In genomic region chr17:7932949-7933348, GRCh38 we compare ENCODE assay signal across 8 cellular contexts. TPM values are rescaled to one million over a fixed set of nuclear protein-coding genes. Genes with fewer than 3 reads are reported as not detected.
DNase-seq lines count a peak whose midpoint lies in the region; ATAC-seq and TF ChIP-seq lines count a peak whose summit lies in the region.

No MANE protein-coding gene starts in this region.

- WGBS in tibial nerve, 2 donors = 2% methylated on average over 16 of the region's 16 CpGs

- H3K4me3 ChIP-seq in HAP-1 (peak overlapping the region; percentile 78), SJCRH30 (peak overlapping the region; percentile 74), colonic mucosa (peak overlapping the region; percentile 95), tibial nerve (peak overlapping the region; percentile 61 to 97 (median 83))

- TF ChIP-seq POLR2A in tibial nerve (IDR thresholded peaks at IDR 0.05) = no peak

- H3K9ac ChIP-seq in colonic mucosa (ENCODE audit: low read depth in 2 of 2, low read length in 2 of 2) = peak overlapping the region; percentile 86 to 98

- peaks cover 29% of the 10 kb centered on the region for H3K36me3 ChIP-seq in HAP-1 (replicated peaks)
- H3K36me3 ChIP-seq in SJCRH30 = peaks cover 15% of the 10 kb centered on the region
- no peaks in the 10 kb centered on the region for H3K36me3 ChIP-seq in colonic mucosa
- H3K36me3 ChIP-seq in tibial nerve = peaks cover 0 to 54% (median 0%) of the 10 kb centered on the region in 3 donors

- in situ Hi-C loops in HAP-1 (cut with MboI; ENCODE audit: low sequenced_read_pairs) = loop anchor here (5.0 kb wide), 1 partner anchor 54 kb away; no protein-coding TSS in a partner anchor

- H3K27me3 Mint-ChIP-seq in memory B cell = no peaks in the 10 kb centered on the region

- H3K9me3 Mint-ChIP-seq in memory B cell = no peaks in the 10 kb centered on the region

- H3K4me1 ChIP-seq in HAP-1 (peaks cover 13% of the 10 kb centered on the region), SJCRH30 (0 out of 2 replicates have a peak, but pooled peaks cover 3% of the 10 kb centered on the region), colonic mucosa (no peaks in the 10 kb centered on the region), tibial nerve (peaks cover 0 to 52% (median 21%) of the 10 kb centered on the region in 4 donors)

- H3K4me3 Mint-ChIP-seq in memory B cell = peak overlapping the region; percentile 92

- H3K27me3 ChIP-seq in HAP-1 (ENCODE audit: low read depth) = no peaks in the 10 kb centered on the region
- no peaks in the 10 kb centered on the region for H3K27me3 ChIP-seq in SJCRH30
- no peaks in the 10 kb centered on the region for H3K27me3 ChIP-seq in colonic mucosa
- H3K27me3 ChIP-seq in tibial nerve = no peaks in the 10 kb centered on the region

- H3K27ac ChIP-seq in SJCRH30 (peak overlapping the region; percentile 88), colonic mucosa (peak overlapping the region; percentile 72), tibial nerve (peak overlapping the region; percentile 63 to 94 (median 82))

- no peak for ATAC-seq in memory B cell (ENCODE audit: low read depth)

- H3K9me3 ChIP-seq in HAP-1 (no peaks in the 10 kb centered on the region), SJCRH30 (replicated peaks) (no peaks in the 10 kb centered on the region), colonic mucosa (no peaks in the 10 kb centered on the region), tibial nerve (no peaks in the 10 kb centered on the region)

- peak overlapping the region; percentile 92 for H3K27ac Mint-ChIP-seq in memory B cell

- DNase-seq in CD1c-positive myeloid dendritic cell (ENCODE audit: extremely low spot score) (peak; percentile 72), HAP-1 (ENCODE audit: low spot score in 2 of 2) (peak; percentile 32 to 64), SJCRH30 (peak; percentile 42 to 49), colonic mucosa (peak; percentile 61), memory B cell (ENCODE audit: low spot score in 2 of 2) (no peak), tibial nerve (ENCODE audit: low spot score in 2 of 2) (no peak), NCI-H1694 treated with DMSO at 0.1 percent for 48 hours (lab: John Stamatoyannopoulos, UW) (no peak), NCI-H128 (lab: John Stamatoyannopoulos, UW; ENCODE audit: unreplicated experiment) (no peak)

- H3K36me3 Mint-ChIP-seq in memory B cell = peaks cover 9% of the 10 kb centered on the region

- TF ChIP-seq EP300 in tibial nerve (IDR thresholded peaks at IDR 0.05) = no peak

- TF ChIP-seq CTCF in colonic mucosa (IDR thresholded peaks at IDR 0.05) (no peak), tibial nerve (IDR thresholded peaks at IDR 0.05) (peak in 1 of 5 experiments; percentile 16)

- intact Hi-C loops in colonic mucosa (cut with DNase I) = no loop called here

- peaks cover 20% of the 10 kb centered on the region for H3K4me1 Mint-ChIP-seq in memory B cell

RNA-seq across cellular contexts. Expression of gene CNTROB, which starts 0.9 kb away (rescaled TPM):
- total RNA-seq in SJCRH30 (2014; rRNA removed; shearing (Covaris generic)) = 27.5 and 29.8 TPM in 2 replicates
- 10 to 100 TPM; 23.9 to 40.6 TPM for total RNA-seq in colonic mucosa
- 10 to 100 TPM; 22.4 to 38.0 (median 28.0) TPM for total RNA-seq in tibial nerve

RNA-seq across cellular contexts. Expression of gene TRAPPC1, which starts 1.2 kb away (rescaled TPM):
- 36.5 and 38.8 TPM in 2 replicates for total RNA-seq in SJCRH30 (2014; rRNA removed; shearing (Covaris generic))
- total RNA-seq in colonic mucosa (100 to 1,000 TPM; 116 to 129 TPM), tibial nerve (10 to 100 TPM; 24.1 to 39.3 (median 36.8) TPM)

RNA-seq across cellular contexts. Expression of gene KCNAB3, which starts 3.3 kb away (rescaled TPM):
- 0.61 and 0.73 TPM in 2 replicates for total RNA-seq in SJCRH30 (2014; rRNA removed; shearing (Covaris generic))
- total RNA-seq in colonic mucosa = 1 to 10 TPM; 1.1 to 2.6 TPM
- total RNA-seq in tibial nerve = 1 to 10 TPM; 1.1 to 6.0 (median 1.4) TPM

RNA-seq across cellular contexts. Expression of gene RNF227, which starts 16.9 kb away (rescaled TPM):
- total RNA-seq in SJCRH30 (2014; rRNA removed; shearing (Covaris generic)) = 6.6 and 7.1 TPM in 2 replicates
- total RNA-seq in colonic mucosa (1 to 10 TPM; 2.8 to 3.0 TPM), tibial nerve (10 to 100 TPM in 1 of 4 donors, 1 to 10 TPM in 3; 2.6 to 41.2 (median 3.8) TPM)

RNA-seq across cellular contexts. Expression of gene CHD3, which starts 44.4 kb away (rescaled TPM):
- 101 and 109 TPM in 2 replicates for total RNA-seq in SJCRH30 (2014; rRNA removed; shearing (Covaris generic))
- total RNA-seq in colonic mucosa (100 to 1,000 TPM in 1 of 2 donors, 10 to 100 TPM in 1; 56.3 to 108 TPM), tibial nerve (100 to 1,000 TPM in 3 of 4 donors, 10 to 100 TPM in 1; 80.4 to 202 (median 125) TPM)

Comparison
In these comparisons a context has a peak if more than half of its experiments do, and no peak if none do; other contexts are left out.
1. DNase-seq: peak in CD1c-positive myeloid dendritic cell (single experiment), HAP-1 (2 of 2), SJCRH30 (2 of 2) and colonic mucosa (single experiment); none in memory B cell (0 of 2), tibial nerve (0 of 2), NCI-H1694 treated with DMSO at 0.1 percent for 48 hours (single experiment) and NCI-H128 (single experiment).
2. Peak in every context shown above with its lines, with median percentiles within 50 percentile points of each other: H3K4me3 ChIP-seq and H3K27ac ChIP-seq.